ENCODE assay signal across 8 cellular contexts in genomic region chr14:49861923-49862673, GRCh38. TPM values are rescaled to one million over a fixed set of nuclear protein-coding genes. Genes with fewer than 3 reads are reported as not detected.
DNase-seq lines count a peak whose midpoint lies in the region; ATAC-seq and FAIRE-seq lines count a peak whose summit lies in the region.

No MANE protein-coding gene starts in this region.

- ATAC-seq in GM19324 (IDR thresholded peaks at IDR 0.05; ENCODE audit: low FRiP score, unreplicated experiment) = peak; percentile 32

- no peaks in the 10 kb centered on the region for H3K36me3 ChIP-seq in mesodermal cell (ENCODE audit: control insufficient read depth, insufficient read depth, low read length)

- DNase-seq in AML-193 (lab: John Stamatoyannopoulos, UW) = peak; percentile 72 to 76
- DNase-seq in HS-27A (ENCODE audit: low read depth) = peak; percentile 89
- DNase-seq in NOMO-1 (lab: John Stamatoyannopoulos, UW; ENCODE audit: unreplicated experiment in 2 of 2) = peak; percentile 79 to 91
- peak; percentile 65 to 76 for DNase-seq in activated CD8-positive, alpha-beta memory T cell treated with anti-CD3 and anti-CD28 coated beads for 4 hours (ENCODE audit: low read depth in 2 of 2)
- DNase-seq in stimulated activated CD8-positive, alpha-beta memory T cell treated with anti-CD3 and anti-CD28 coated beads, Interleukin-12 subunit alpha, Interleukin-12 subunit beta, amount 100 ng/mL, for 4 hours (ENCODE audit: low read depth) = peak; percentile 71

- peak overlapping the region; percentile 84 for H3K4me3 ChIP-seq in mesodermal cell (ENCODE audit: extremely low read depth, insufficient read depth, low read length, poor library complexity, severe bottlenecking)

- H3K27ac ChIP-seq in mesodermal cell (ENCODE audit: low read depth, low read length, severe bottlenecking) = peak overlapping the region; percentile 98

- WGBS in mesodermal cell (ENCODE audit: insufficient coverage in 2 of 2), 2 experiments = 0 to 1% methylated on average over 12 to 16 of the region's 32 CpGs

- no peaks in the 10 kb centered on the region for H3K9me3 ChIP-seq in mesodermal cell (ENCODE audit: control insufficient read depth, low read length)

- H3K4me1 ChIP-seq in mesodermal cell (ENCODE audit: control insufficient read depth, insufficient read depth, low read length, poor library complexity, severe bottlenecking) = peaks cover 20% of the 10 kb centered on the region

- FAIRE-seq in endometrium (lab: Jason Lieb, UNC) = peak; percentile 55

RNA-seq across cellular contexts. Expression of gene NEMF, which starts 9.5 kb away (rescaled TPM):
- polyA plus RNA-seq in mesodermal cell (2013, experiment 1 of 2) = 55.4 TPM
- 50.8 TPM for polyA plus RNA-seq in mesodermal cell (2013, experiment 2 of 2)

RNA-seq across cellular contexts. Expression of gene ARF6, which starts 30.8 kb away (rescaled TPM):
- 54.1 TPM for polyA plus RNA-seq in mesodermal cell (2013, experiment 1 of 2)
- 59.3 TPM for polyA plus RNA-seq in mesodermal cell (2013, experiment 2 of 2)

Comparison
In these comparisons a context has a peak if more than half of its experiments do, and no peak if none do; other contexts are left out.
1. Peak in every context shown above with its lines: DNase-seq, ATAC-seq, H3K4me3 ChIP-seq and H3K27ac ChIP-seq.